In the genomic region with DNA sequence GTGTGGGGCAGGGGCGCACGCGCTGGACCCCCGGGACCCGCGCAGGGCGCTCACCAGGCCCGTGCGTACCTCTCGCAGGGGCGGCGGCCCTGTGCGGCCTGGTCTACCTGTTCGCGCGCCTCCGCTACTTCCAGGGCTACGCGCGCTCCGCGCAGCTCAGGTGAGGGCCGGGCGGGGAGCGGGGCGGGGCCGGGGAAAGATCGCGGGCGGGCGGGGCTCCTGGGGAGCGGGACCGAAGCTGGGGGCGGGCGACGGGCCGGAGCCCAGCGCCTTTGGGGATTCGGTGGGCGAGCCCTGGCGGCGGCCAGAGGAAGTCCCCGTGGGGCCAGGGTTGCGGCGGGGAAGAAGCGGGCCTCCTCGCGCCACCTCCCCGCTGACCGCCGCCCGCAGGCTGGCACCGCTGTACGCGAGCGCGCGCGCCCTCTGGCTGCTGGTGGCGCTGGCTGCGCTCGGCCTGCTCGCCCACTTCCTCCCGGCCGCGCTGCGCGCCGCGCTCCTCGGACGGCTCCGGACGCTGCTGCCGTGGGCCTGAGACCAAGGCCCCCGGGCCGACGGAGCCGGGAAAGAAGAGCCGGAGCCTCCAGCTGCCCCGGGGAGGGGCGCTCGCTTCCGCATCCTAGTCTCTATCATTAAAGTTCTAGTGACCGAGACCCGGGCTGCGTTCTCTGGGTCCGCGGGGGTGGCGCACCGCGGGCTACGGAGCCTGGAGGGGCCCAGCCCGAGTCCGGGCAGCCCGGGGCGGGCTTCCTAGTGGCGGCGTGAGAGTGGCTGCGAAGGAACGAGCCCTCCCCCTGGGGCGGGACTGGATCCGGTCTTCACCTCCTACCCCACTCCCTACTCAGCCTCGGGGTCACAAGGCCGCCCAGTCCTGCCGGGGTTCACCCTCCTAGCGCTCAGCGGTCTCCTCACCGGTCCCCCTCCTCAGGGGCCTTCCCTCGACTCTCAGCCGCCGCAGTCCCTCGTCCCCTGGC, we compare ENCODE assay signal across 8 cellular contexts. TPM values are rescaled to one million over a fixed set of nuclear protein-coding genes. Genes with fewer than 3 reads are reported as not detected.
DNase-seq lines count a peak whose midpoint lies in the region; ATAC-seq, FAIRE-seq and TF ChIP-seq lines count a peak whose summit lies in the region.

No MANE protein-coding gene starts in this region.

- H3K27ac Mint-ChIP-seq in CD8-positive, alpha-beta T cell = peak overlapping the region; percentile 37
- H3K27ac Mint-ChIP-seq in activated CD8-positive, alpha-beta T cell treated with anti-CD3 and anti-CD28 coated beads for 36 hours = no peak overlapping the region
- H3K27ac Mint-ChIP-seq in memory B cell = peak overlapping the region; percentile 32

- peak in 1 of 2 experiments; percentile 16; a peak in 1 of 3 replicates for TF ChIP-seq EP300 in H1 (IDR thresholded peaks at IDR 0.05; ENCODE audit: borderline replicate concordance in 1 of 2, low read depth in 2 of 2, low read length in 2 of 2)

- peak overlapping the region; percentile 72 for H4K91ac ChIP-seq in H1 (replicated peaks; ENCODE audit: insufficient read length, low read length)

- no peak for FAIRE-seq in H1 (lab: Jason Lieb, UNC)

- 0 out of 2 replicates have a peak overlapping the region, but pooled peaks have one; percentile 16 for H2BK15ac ChIP-seq in H1 (ENCODE audit: low read length)

- no peak overlapping the region; the same call in 1 of the 2 replicates for H2AK5ac ChIP-seq in H1 (ENCODE audit: low read depth, low read length)

- no peaks in the 10 kb centered on the region for H3K9me3 ChIP-seq in CD8-positive, alpha-beta T cell (ENCODE audit: low read length)
- no peaks in the 10 kb centered on the region for H3K9me3 ChIP-seq in H1 (ENCODE audit: insufficient read depth in 2 of 2, low read depth in 1 of 2, low read length in 1 of 2)

- peak; percentile 57 for TF ChIP-seq POLR2A in GM19193 (IDR thresholded peaks at IDR 0.05; ENCODE audit: extremely low read depth, insufficient read depth, insufficient read length)
- peak in 1 of 2 experiments; percentile 44; a peak in 2 of 3 replicates for TF ChIP-seq POLR2A in H1 (IDR thresholded peaks at IDR 0.05; ENCODE audit: control extremely low read depth in 1 of 2, low read depth in 2 of 2, low read length in 2 of 2)

- 4% methylated on average over 65 of the region's 113 CpGs; no CpG with 5 or more reads in 1 of the 2 experiments for WGBS in H1 (ENCODE audit: extremely low coverage in 1 of 2, insufficient coverage in 1 of 2, insufficient read length in 1 of 2, insufficient replicate concordance in 2 of 2, low coverage in 1 of 2, low lambda C conversion rate in 2 of 2, missing lambda C conversion rate in 1 of 2), 2 experiments

- CTCF ChIA-PET in CD8-positive, alpha-beta T cell (lab: Charles Lee) = interaction anchor here (0.7 to 6.0 kb wide), 13 partner anchors 13 to 115 kb away, joined by 3 to 53 read pairs (median 4); partner anchors contain the start of genes CBY3, SQSTM1 and TBC1D9B
- CTCF ChIA-PET in activated CD8-positive, alpha-beta T cell treated with anti-CD3 and anti-CD28 coated beads for 36 hours (lab: Charles Lee) = interaction anchor here (0.7 to 2.9 kb wide), 11 partner anchors 10 to 175 kb away, joined by 3 to 21 read pairs (median 3); partner anchors contain the start of gene MAML1
- CTCF ChIA-PET in H1 (lab: Charles Lee; ENCODE audit: partially characterized antibody) = interaction anchor here (1.0 to 3.3 kb wide), 8 partner anchors 11 to 128 kb away, joined by 3 to 23 read pairs (median 4); no protein-coding TSS in a partner anchor

- H2BK12ac ChIP-seq in H1 (ENCODE audit: low read depth, low read length) = no peak overlapping the region

- peaks cover 26% of the 10 kb centered on the region for H3K36me3 Mint-ChIP-seq in CD8-positive, alpha-beta T cell
- H3K36me3 Mint-ChIP-seq in activated CD8-positive, alpha-beta T cell treated with anti-CD3 and anti-CD28 coated beads for 36 hours (ENCODE audit: low read depth) = peaks cover 6% of the 10 kb centered on the region
- peaks cover 4% of the 10 kb centered on the region for H3K36me3 Mint-ChIP-seq in memory B cell

- H3K27ac ChIP-seq in CD8-positive, alpha-beta T cell (ENCODE audit: low read depth, low read length) = peak overlapping the region; percentile 23
- H3K27ac ChIP-seq in H1 (ENCODE audit: low read depth, low read length) = no peak overlapping the region

- peaks cover 33% of the 10 kb centered on the region for H3K4me1 ChIP-seq in CD8-positive, alpha-beta T cell (ENCODE audit: insufficient read depth, low read length)
- peaks cover 0 to 14% (median 9%) of the 10 kb centered on the region in 4 experiments; a peak in 5 of 7 replicates for H3K4me1 ChIP-seq in H1 (replicated peaks in 1 of 4; ENCODE audit: control insufficient read depth in 3 of 4, insufficient read depth in 4 of 4, low read length in 3 of 4)

- intact Hi-C loops in CD8-positive, alpha-beta T cell (cut with DNase I, micrococcal nuclease) = loop anchor here (1.0 to 5.0 kb wide), 3 partner anchors 33 to 119 kb away; partner anchors contain the start of gene MAML1 (in 1 of the 2)
- intact Hi-C loops in activated CD8-positive, alpha-beta T cell treated with anti-CD3 and anti-CD28 coated beads for 36 hours (cut with micrococcal nuclease) = no loop called here

- H3K23ac ChIP-seq in H1 (ENCODE audit: insufficient read length) = no peak overlapping the region

- H3K27me3 Mint-ChIP-seq in CD8-positive, alpha-beta T cell (ENCODE audit: low read depth) = no peaks in the 10 kb centered on the region
- H3K27me3 Mint-ChIP-seq in activated CD8-positive, alpha-beta T cell treated with anti-CD3 and anti-CD28 coated beads for 36 hours = no peaks in the 10 kb centered on the region
- no peaks in the 10 kb centered on the region for H3K27me3 Mint-ChIP-seq in memory B cell

- H4K20me1 ChIP-seq in H1 (replicated peaks in 1 of 2; ENCODE audit: control insufficient read depth in 1 of 2, insufficient read depth in 2 of 2, low read length in 2 of 2) = peaks cover 5 to 14% of the 10 kb centered on the region in 2 experiments

- H3K4me3 ChIP-seq in CD8-positive, alpha-beta T cell (ENCODE audit: low read depth, low read length) = peak overlapping the region; percentile 50
- peak overlapping the region; percentile 61 to 88 (median 64) for H3K4me3 ChIP-seq in H1 (ENCODE audit: extremely low read depth in 1 of 4, insufficient read depth in 2 of 4, low read depth in 3 of 4, low read length in 4 of 4)

- H3K23me2 ChIP-seq in H1 (ENCODE audit: low read depth, low read length) = peaks cover 7% of the 10 kb centered on the region

- no peak overlapping the region for H3K14ac ChIP-seq in H1 (ENCODE audit: insufficient read length)

- ATAC-seq in CD8-positive, alpha-beta T cell = peak; percentile 64
- ATAC-seq in HG03196 (IDR thresholded peaks at IDR 0.05; ENCODE audit: unreplicated experiment) = peak; percentile 67
- ATAC-seq in activated CD8-positive, alpha-beta T cell treated with anti-CD3 and anti-CD28 coated beads for 36 hours = peak; percentile 65
- ATAC-seq in memory B cell (ENCODE audit: low read depth) = peak; percentile 78

- H3K56ac ChIP-seq in H1 (replicated peaks; ENCODE audit: insufficient read length, low read depth, low read length) = no peak overlapping the region

- POLR2A ChIA-PET in CD8-positive, alpha-beta T cell (lab: Charles Lee) = interaction anchor here (1.0 to 2.0 kb wide), 6 partner anchors 10 to 173 kb away, joined by 3 to 7 read pairs (median 4); partner anchors contain the start of genes HNRNPH1, MAML1, MGAT4B and SQSTM1
- POLR2A ChIA-PET in activated CD8-positive, alpha-beta T cell treated with anti-CD3 and anti-CD28 coated beads for 36 hours (lab: Charles Lee) = interaction anchor here (0.6 to 1.8 kb wide), 7 partner anchors 9 to 173 kb away, joined by 3 to 4 read pairs (median 4); partner anchors contain the start of genes HNRNPH1 and MGAT4B
- POLR2A ChIA-PET in H1 (lab: Charles Lee; ENCODE audit: partially characterized antibody) = interaction anchor here (0.7 to 16.9 kb wide), 12 partner anchors 11 to 172 kb away, joined by 3 to 207 read pairs (median 5); partner anchors contain the start of genes HNRNPH1, MGAT4B and SQSTM1

- no peak overlapping the region; the same call in 1 of the 2 replicates for H2AFZ ChIP-seq in H1 (ENCODE audit: low read length)

- no peaks in the 10 kb centered on the region for H3K27me3 ChIP-seq in CD8-positive, alpha-beta T cell (ENCODE audit: insufficient read depth, low read length)
- peaks cover 0 to 2% (median 0%) of the 10 kb centered on the region in 4 experiments; a peak in 1 of 7 replicates for H3K27me3 ChIP-seq in H1 (replicated peaks in 1 of 4; ENCODE audit: control insufficient read depth in 3 of 4, extremely low read depth in 1 of 4, insufficient read depth in 3 of 4, low read length in 3 of 4)

- peak overlapping the region; percentile 57; the same call in 1 of the 2 replicates for H4K8ac ChIP-seq in H1 (ENCODE audit: extremely low read depth, insufficient read depth, low read length)

- peak; percentile 67 for TF ChIP-seq CTCF in CD8-positive, alpha-beta T cell (IDR thresholded peaks at IDR 0.05)
- peak; percentile 74 for TF ChIP-seq CTCF in activated CD8-positive, alpha-beta T cell treated with anti-CD3 and anti-CD28 coated beads for 36 hours (IDR thresholded peaks at IDR 0.05)
- peak in 2 of 3 experiments; percentile 64 to 72; a peak in 3 of 4 replicates for TF ChIP-seq CTCF in H1 (IDR thresholded peaks at IDR 0.05; ENCODE audit: control extremely low read depth in 1 of 3, insufficient read depth in 1 of 3, low read depth in 1 of 3, low read length in 3 of 3)

- peak overlapping the region; percentile 79 for H4K5ac ChIP-seq in H1 (ENCODE audit: insufficient read length, low read depth, low read length)

- H3K4me2 ChIP-seq in H1 (ENCODE audit: insufficient read depth in 1 of 2, low read depth in 2 of 2, low read length in 2 of 2) = peak overlapping the region; percentile 60 to 91

- H2BK120ac ChIP-seq in H1 (replicated peaks; ENCODE audit: low read depth, low read length) = no peak overlapping the region

- peak overlapping the region; percentile 78 for H3K18ac ChIP-seq in H1 (ENCODE audit: extremely low read depth, low read length)

- peak overlapping the region; percentile 75 for H3K4me3 Mint-ChIP-seq in CD8-positive, alpha-beta T cell
- peak overlapping the region; percentile 67 for H3K4me3 Mint-ChIP-seq in activated CD8-positive, alpha-beta T cell treated with anti-CD3 and anti-CD28 coated beads for 36 hours
- peak overlapping the region; percentile 75 for H3K4me3 Mint-ChIP-seq in memory B cell

- peak overlapping the region in 3 of 4 experiments; percentile 38 to 66 (median 54); a peak in 5 of 7 replicates for H3K9ac ChIP-seq in H1 (replicated peaks in 1 of 4; ENCODE audit: extremely low read depth in 1 of 4, low read depth in 3 of 4, low read length in 3 of 4)

- peak; percentile 35 to 64 for TF ChIP-seq RAD21 in H1 (IDR thresholded peaks at IDR 0.05 in 1 of 2, conservative IDR thresholded peaks at IDR 0.05 in 1 of 2; ENCODE audit: low read depth in 2 of 2, low read length in 2 of 2)

- no peaks in the 10 kb centered on the region for H3K79me2 ChIP-seq in H1 (ENCODE audit: control insufficient read depth in 1 of 2, insufficient read depth in 2 of 2, low read length in 2 of 2)

- no peaks in the 10 kb centered on the region for H3K9me3 Mint-ChIP-seq in CD8-positive, alpha-beta T cell
- no peaks in the 10 kb centered on the region for H3K9me3 Mint-ChIP-seq in activated CD8-positive, alpha-beta T cell treated with anti-CD3 and anti-CD28 coated beads for 36 hours
- no peaks in the 10 kb centered on the region for H3K9me3 Mint-ChIP-seq in memory B cell

- peaks cover 29% of the 10 kb centered on the region for H3K4me1 Mint-ChIP-seq in CD8-positive, alpha-beta T cell (ENCODE audit: low read depth)
- peaks cover 26% of the 10 kb centered on the region for H3K4me1 Mint-ChIP-seq in activated CD8-positive, alpha-beta T cell treated with anti-CD3 and anti-CD28 coated beads for 36 hours (ENCODE audit: low read depth)
- H3K4me1 Mint-ChIP-seq in memory B cell = peaks cover 27% of the 10 kb centered on the region

- peak overlapping the region; percentile 24; the same call in 1 of the 2 replicates for H2BK5ac ChIP-seq in H1 (ENCODE audit: low read depth, low read length)

- H2BK20ac ChIP-seq in H1 (ENCODE audit: low read length) = no peak overlapping the region

- peak; percentile 43 to 82 (median 66) for DNase-seq in CD8-positive, alpha-beta T cell
- DNase-seq in NCI-H748 (lab: John Stamatoyannopoulos, UW; ENCODE audit: unreplicated experiment) = peak; percentile 92
- peak; percentile 71 for DNase-seq in activated CD8-positive, alpha-beta T cell treated with anti-CD3 and anti-CD28 coated beads for 36 hours
- DNase-seq in H1 (ENCODE audit: low read depth in 1 of 2, low spot score in 2 of 2) = peak in 1 of 2 experiments; percentile 85
- peak; percentile 70 to 82 for DNase-seq in memory B cell (ENCODE audit: low spot score in 2 of 2)
- peak; percentile 35 for DNase-seq in stimulated activated CD8-positive, alpha-beta memory T cell treated with anti-CD3 and anti-CD28 coated beads, Interleukin-7, amount 100 ng/mL, for 24 hours (ENCODE audit: low read depth)

- no peaks in the 10 kb centered on the region for H3K79me1 ChIP-seq in H1 (ENCODE audit: low read depth, low read length)

- H3K36me3 ChIP-seq in CD8-positive, alpha-beta T cell (ENCODE audit: insufficient read depth, low read length) = peaks cover 5% of the 10 kb centered on the region
- H3K36me3 ChIP-seq in H1 (ENCODE audit: control insufficient read depth in 2 of 4, insufficient read depth in 4 of 4, low read length in 3 of 4) = peaks cover 12 to 28% (median 27%) of the 10 kb centered on the region in 4 experiments

- no peak overlapping the region for H3K4ac ChIP-seq in H1 (replicated peaks; ENCODE audit: insufficient read length, low read depth, low read length)

RNA-seq across cellular contexts. Expression of gene LTC4S, which starts 2.4 kb away (rescaled TPM):
- total RNA-seq in CD8-positive, alpha-beta T cell = 1 to 10 TPM; 3.2 to 4.8 TPM
- 1 to 10 TPM in 1 of 2 experiments, not detected in 1; 1.3 TPM for total RNA-seq in activated CD8-positive, alpha-beta T cell treated with anti-CD3 and anti-CD28 coated beads for 36 hours
- 1.1 and 2.2 TPM in 2 replicates for total RNA-seq in H1 (2021; fragmentation: NEBNext Ultra II Directional; extraction: Animal tissue kit (Norgen Biotek cat#: 25700))
- polyA plus RNA-seq in H1 (2011; rRNA removed) = 3.7 and 3.8 TPM in 2 replicates
- polyA plus RNA-seq in H1 (2011; cell fraction: cytosol; rRNA removed) = 0.93 TPM
- 5.8 TPM for polyA plus RNA-seq in H1 (2011; cell fraction: nucleus; rRNA removed)
- polyA plus RNA-seq in H1 (2012, experiment 1 of 2) = 0.95 to 2.8 TPM (median 1.9 TPM) in 4 replicates
- polyA plus RNA-seq in H1 (2012, experiment 2 of 2) = 0.91 TPM
- 2.6 TPM for polyA plus RNA-seq in H1 (2013, experiment 1 of 2)
- polyA plus RNA-seq in H1 (2013, experiment 2 of 2) = 2.4 TPM
- not detected in 2 replicates for polyA minus RNA-seq in H1 (2011; rRNA and poly(A)+ RNA removed)
- polyA minus RNA-seq in H1 (2011; cell fraction: cytosol; rRNA and poly(A)+ RNA removed) = not detected
- 2.3 TPM for polyA minus RNA-seq in H1 (2011; cell fraction: nucleus; rRNA and poly(A)+ RNA removed)

RNA-seq across cellular contexts. Expression of gene MGAT4B, which starts 10.5 kb away (rescaled TPM):
- 100 to 1,000 TPM; 113 to 126 TPM for total RNA-seq in CD8-positive, alpha-beta T cell
- total RNA-seq in activated CD8-positive, alpha-beta T cell treated with anti-CD3 and anti-CD28 coated beads for 36 hours = 10 to 100 TPM; 62.8 to 65.9 TPM
- total RNA-seq in H1 (2021; fragmentation: NEBNext Ultra II Directional; extraction: Animal tissue kit (Norgen Biotek cat#: 25700)) = 112 and 116 TPM in 2 replicates
- polyA plus RNA-seq in H1 (2011; rRNA removed) = 128 and 182 TPM in 2 replicates
- polyA plus RNA-seq in H1 (2011; cell fraction: cytosol; rRNA removed) = 107 TPM
- 485 TPM for polyA plus RNA-seq in H1 (2011; cell fraction: nucleus; rRNA removed)
- polyA plus RNA-seq in H1 (2012, experiment 1 of 2) = 120 to 133 TPM (median 129 TPM) in 4 replicates
- polyA plus RNA-seq in H1 (2012, experiment 2 of 2) = 128 TPM
- polyA plus RNA-seq in H1 (2013, experiment 1 of 2) = 81.5 TPM
- polyA plus RNA-seq in H1 (2013, experiment 2 of 2) = 77.1 TPM
- polyA minus RNA-seq in H1 (2011; rRNA and poly(A)+ RNA removed) = 93.9 and 120 TPM in 2 replicates
- 99.0 TPM for polyA minus RNA-seq in H1 (2011; cell fraction: cytosol; rRNA and poly(A)+ RNA removed)
- polyA minus RNA-seq in H1 (2011; cell fraction: nucleus; rRNA and poly(A)+ RNA removed) = 145 TPM

RNA-seq across cellular contexts. Expression of gene SQSTM1, which starts 24.6 kb away (rescaled TPM):
- 100 to 1,000 TPM; 398 to 438 TPM for total RNA-seq in CD8-positive, alpha-beta T cell
- 100 to 1,000 TPM; 105 to 123 TPM for total RNA-seq in activated CD8-positive, alpha-beta T cell treated with anti-CD3 and anti-CD28 coated beads for 36 hours
- 98.6 and 110 TPM in 2 replicates for total RNA-seq in H1 (2021; fragmentation: NEBNext Ultra II Directional; extraction: Animal tissue kit (Norgen Biotek cat#: 25700))
- 70.6 and 78.6 TPM in 2 replicates for polyA plus RNA-seq in H1 (2011; rRNA removed)
- polyA plus RNA-seq in H1 (2011; cell fraction: cytosol; rRNA removed) = 63.7 TPM
- 97.6 TPM for polyA plus RNA-seq in H1 (2011; cell fraction: nucleus; rRNA removed)
- 73.2 to 115 TPM (median 98.8 TPM) in 4 replicates for polyA plus RNA-seq in H1 (2012, experiment 1 of 2)
- polyA plus RNA-seq in H1 (2012, experiment 2 of 2) = 98.7 TPM
- 54.2 TPM for polyA plus RNA-seq in H1 (2013, experiment 1 of 2)
- 53.0 TPM for polyA plus RNA-seq in H1 (2013, experiment 2 of 2)
- polyA minus RNA-seq in H1 (2011; rRNA and poly(A)+ RNA removed) = 39.1 and 39.8 TPM in 2 replicates
- polyA minus RNA-seq in H1 (2011; cell fraction: cytosol; rRNA and poly(A)+ RNA removed) = 125 TPM
- polyA minus RNA-seq in H1 (2011; cell fraction: nucleus; rRNA and poly(A)+ RNA removed) = 167 TPM
